ENCODE assay signal across 8 cellular contexts in the genomic region with DNA sequence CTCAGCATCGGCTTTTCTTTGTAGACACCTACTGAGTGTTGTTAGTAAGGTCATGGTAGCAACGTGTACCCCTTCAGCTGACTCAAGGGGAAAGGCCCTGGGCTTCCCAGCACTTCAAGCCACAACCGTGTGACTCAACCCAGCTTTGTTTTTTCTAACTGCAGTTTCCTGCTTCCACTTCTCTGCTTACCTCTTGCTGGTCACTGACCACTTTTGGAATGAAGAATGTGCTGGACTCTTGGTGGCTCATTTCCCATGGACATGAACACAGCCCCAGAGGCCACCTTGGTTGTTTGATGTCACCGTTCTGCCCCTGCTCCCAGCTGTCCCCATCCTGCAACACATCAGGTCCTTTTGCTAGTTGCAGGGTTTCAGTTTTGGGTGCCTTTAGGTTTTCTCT.
DNase-seq lines count a peak whose midpoint lies in the region; ATAC-seq and TF ChIP-seq lines count a peak whose summit lies in the region.

No MANE protein-coding gene starts in this region.

- no peaks in the 10 kb centered on the region for H3K36me3 ChIP-seq in Caco-2 (ENCODE audit: control insufficient read depth, insufficient read depth, low read length)

- H3K4me1 Mint-ChIP-seq in Caco-2 (ENCODE audit: low read depth, unreplicated experiment): peaks cover 10% of the 10 kb centered on the region

- no peak overlapping the region for H3K27ac Mint-ChIP-seq in Caco-2 (ENCODE audit: unreplicated experiment)

- no TSS peak for BruUV-seq in Caco-2 (replicated peaks; lab: Mats Ljungman, UMichigan)

- no peaks in the 10 kb centered on the region for H3K36me3 Mint-ChIP-seq in Caco-2 (ENCODE audit: insufficient read depth, unreplicated experiment)

- peak; percentile 21 to 65 for DNase-seq in activated CD4-positive, alpha-beta T cell treated with anti-CD3 and anti-CD28 coated beads, Interleukin-2, amount 50 U/mL, for 24 hours (ENCODE audit: low read depth in 1 of 2, low spot score in 1 of 2)
- DNase-seq in fibroblast of peridontal ligament (ENCODE audit: extremely low read depth) (peak; percentile 61), Right ventricle myocardium inferior (ENCODE audit: missing footprints) (no peak), Caco-2 (no peak)
- DNase-seq in stimulated activated CD8-positive, alpha-beta memory T cell treated with anti-CD3 and anti-CD28 coated beads, Interleukin-4, amount 100 ng/mL, for 24 hours (ENCODE audit: low read depth): peak; percentile 49

- no peaks in the 10 kb centered on the region for H3K27me3 ChIP-seq in Caco-2 (replicated peaks; ENCODE audit: control insufficient read depth, insufficient read depth, low read length)

- POLR2A ChIA-PET in Caco-2 (lab: Charles Lee): no interaction called here

- no peaks in the 10 kb centered on the region for H3K9me3 Mint-ChIP-seq in Caco-2 (ENCODE audit: unreplicated experiment)

- TF ChIP-seq CTCF in Caco-2 (IDR thresholded peaks at IDR 0.05; ENCODE audit: insufficient read depth in 1 of 2, low read depth in 1 of 2, low read length in 1 of 2, severe bottlenecking in 1 of 2, unreplicated experiment in 1 of 2): no peak

- H3K4me3 Mint-ChIP-seq in Caco-2 (ENCODE audit: unreplicated experiment): no peak overlapping the region

- H3K27me3 Mint-ChIP-seq in Caco-2 (ENCODE audit: insufficient read depth, unreplicated experiment): peaks cover 4% of the 10 kb centered on the region

- H3K4me3 ChIP-seq in Caco-2 (ENCODE audit: low read depth, low read length): no peak overlapping the region

- intact Hi-C loops in Right ventricle myocardium inferior (cut with DNase I) (no loop called here), Caco-2 (cut with micrococcal nuclease; ENCODE audit: unreplicated experiment) (no loop called here)

- 0 out of 2 replicates have a peak, but pooled peaks cover 5% of the 10 kb centered on the region for H3K4me1 ChIP-seq in Caco-2

- CTCF ChIA-PET in Caco-2 (lab: Charles Lee): no interaction called here

- no peaks in the 10 kb centered on the region for H3K9me3 ChIP-seq in Caco-2

- ATAC-seq in GM18519 (IDR thresholded peaks at IDR 0.05; ENCODE audit: low FRiP score, unreplicated experiment) (peak; percentile 73), HG03108 (IDR thresholded peaks at IDR 0.05; ENCODE audit: unreplicated experiment) (peak; percentile 66), GM19467 (IDR thresholded peaks at IDR 0.05; ENCODE audit: unreplicated experiment) (no peak), Right ventricle myocardium inferior (no peak)

Comparison
In these comparisons a context has a peak if more than half of its experiments do, and no peak if none do; other contexts are left out.
1. ATAC-seq: peak in GM18519 (single experiment) and HG03108 (single experiment); none in GM19467 (single experiment) and Right ventricle myocardium inferior (single experiment).
2. DNase-seq: peak in activated CD4-positive, alpha-beta T cell treated with anti-CD3 and anti-CD28 coated beads, Interleukin-2, amount 50 U/mL, for 24 hours (2 of 2), fibroblast of peridontal ligament (single experiment) and stimulated activated CD8-positive, alpha-beta memory T cell treated with anti-CD3 and anti-CD28 coated beads, Interleukin-4, amount 100 ng/mL, for 24 hours (single experiment); none in Right ventricle myocardium inferior (single experiment) and Caco-2 (0 of 2).